In genomic region chr9:93052791-93053540, GRCh38 we compare ENCODE assay signal across 1 cellular context.
TF ChIP-seq lines count a peak whose summit lies in the region.

No MANE protein-coding gene starts in this region.

TF ChIP-seq in GM23338, 12 proteins besides CTCF, POLR2A, EP300 and RAD21 (continued from another document):
- TF ChIP-seq ETS1 (IDR thresholded peaks at IDR 0.05), result no peak
- no peak for TF ChIP-seq JUNB (IDR thresholded peaks at IDR 0.05; ENCODE audit: unreplicated experiment)
- no peak for TF ChIP-seq STAT1 (IDR thresholded peaks at IDR 0.05; ENCODE audit: unreplicated experiment)
- TF ChIP-seq ZNF462 (CRISPR knock-in tag; IDR thresholded peaks at IDR 0.05), result no peak
- no peak for TF ChIP-seq POLR2AphosphoS5 (IDR thresholded peaks at IDR 0.05; ENCODE audit: low read depth)
- TF ChIP-seq ZNF331 (CRISPR knock-in tag; IDR thresholded peaks at IDR 0.05; ENCODE audit: low read depth), result no peak
- no peak for TF ChIP-seq REST (IDR thresholded peaks at IDR 0.05; ENCODE audit: unreplicated experiment)
- TF ChIP-seq ZNF114 (CRISPR knock-in tag; IDR thresholded peaks at IDR 0.05), result no peak
- no peak for TF ChIP-seq CREB1 (CRISPR knock-in tag; IDR thresholded peaks at IDR 0.05; ENCODE audit: low read depth)
